ENCODE assay signal across 19 cellular contexts in the genomic region with DNA sequence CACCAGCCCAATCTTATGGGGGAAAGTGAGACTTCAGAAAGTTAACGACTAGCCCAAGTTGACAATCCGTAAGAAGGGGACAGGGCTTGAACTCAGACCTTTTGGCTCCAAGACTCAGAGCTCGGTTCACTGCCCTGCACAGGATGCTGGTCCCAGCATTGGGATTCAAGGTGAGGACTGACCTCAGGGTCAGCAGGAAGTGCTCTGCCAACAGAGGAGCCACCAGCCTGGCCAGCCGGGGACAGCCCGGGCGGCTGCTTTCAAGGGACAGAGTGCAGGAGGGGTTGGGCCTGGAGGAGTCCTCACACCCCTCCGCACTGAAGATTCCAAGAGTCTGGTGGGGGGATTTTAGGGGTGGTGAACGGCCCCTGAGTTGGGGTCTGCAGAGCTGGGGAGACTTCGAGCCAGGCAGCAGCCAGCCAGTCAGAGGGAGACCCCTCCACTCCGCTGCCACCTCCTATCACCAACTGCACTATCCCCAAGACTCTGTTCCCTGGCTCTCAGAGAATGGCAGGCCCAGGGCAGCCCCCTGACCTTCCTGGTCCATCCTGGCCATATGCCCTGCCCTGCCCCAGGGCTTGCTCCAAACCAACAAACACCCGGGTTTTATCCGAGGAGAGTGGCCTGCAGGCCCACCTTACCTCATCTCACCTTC. TPM values are rescaled to one million over a fixed set of nuclear protein-coding genes. Genes with fewer than 3 reads are reported as not detected.
DNase-seq lines count a peak whose midpoint lies in the region; ATAC-seq, FAIRE-seq and TF ChIP-seq lines count a peak whose summit lies in the region.
"Had no signal": no experiment of that assay in that cellular context is flagged by ENCODE, and none has a peak within 500 bp of the region (broad histone marks: within the 10 kb centered on the region; RNA-seq: fewer than 3 reads in every experiment).

No MANE protein-coding gene starts in this region.

- FAIRE-seq in H1 (lab: Jason Lieb, UNC): no peak
- no peak for FAIRE-seq in kidney (lab: Jason Lieb, UNC)
- FAIRE-seq: GM12891, GM18507 had no signal

- H2BK20ac ChIP-seq in H1 (ENCODE audit: low read length): no peak overlapping the region

- no peak overlapping the region for H3K18ac ChIP-seq in H1 (ENCODE audit: extremely low read depth, low read length)

- H4K5ac ChIP-seq in H1 (ENCODE audit: insufficient read length, low read depth, low read length): no peak overlapping the region

- H3K9ac ChIP-seq in H1 (replicated peaks in 1 of 4; ENCODE audit: extremely low read depth in 1 of 4, low read depth in 3 of 4, low read length in 3 of 4): no peak overlapping the region
- no peak overlapping the region for H3K9ac ChIP-seq in kidney (ENCODE audit: low read length in 2 of 2)
- H3K9ac ChIP-seq: GM23248 had no signal

- H4K91ac ChIP-seq in H1 (replicated peaks; ENCODE audit: insufficient read length, low read length): no peak overlapping the region

- no peak for TF ChIP-seq CTCF in VCaP (conservative IDR thresholded peaks at IDR 0.05)
- no peak for TF ChIP-seq CTCF in H1 (IDR thresholded peaks at IDR 0.05; ENCODE audit: control extremely low read depth in 1 of 3, insufficient read depth in 1 of 3, low read depth in 1 of 3, low read length in 3 of 3)
- TF ChIP-seq CTCF in upper lobe of right lung (IDR thresholded peaks at IDR 0.05): no peak
- no peak for TF ChIP-seq CTCF in kidney (IDR thresholded peaks at IDR 0.05; ENCODE audit: borderline replicate concordance, extremely low read depth, insufficient read depth)

- H3K27me3 ChIP-seq in H1 (replicated peaks in 1 of 4; ENCODE audit: control insufficient read depth in 3 of 4, extremely low read depth in 1 of 4, insufficient read depth in 3 of 4, low read length in 3 of 4) (no peaks in the 10 kb centered on the region), upper lobe of right lung (no peaks in the 10 kb centered on the region)

- no peak for TF ChIP-seq POLR2A in H1 (IDR thresholded peaks at IDR 0.05; ENCODE audit: control extremely low read depth in 1 of 2, low read depth in 2 of 2, low read length in 2 of 2)

- WGBS in H1 (ENCODE audit: extremely low coverage in 1 of 2, insufficient coverage in 1 of 2, insufficient read length in 1 of 2, insufficient replicate concordance in 2 of 2, low coverage in 1 of 2, low lambda C conversion rate in 2 of 2, missing lambda C conversion rate in 1 of 2), 2 experiments: 92% methylated on average over 12 of the region's 12 CpGs; no CpG with 5 or more reads in 1 of the 2 experiments

- H2AK5ac ChIP-seq in H1 (ENCODE audit: low read depth, low read length): no peak overlapping the region

- H3K56ac ChIP-seq in H1 (replicated peaks; ENCODE audit: insufficient read length, low read depth, low read length): no peak overlapping the region

- no peak overlapping the region for H2BK5ac ChIP-seq in H1 (ENCODE audit: low read depth, low read length)

- H3K27ac ChIP-seq in VCaP (peak overlapping the region; percentile 36; the same call in 1 of the 2 replicates), H1 (ENCODE audit: low read depth, low read length) (no peak overlapping the region), upper lobe of right lung (no peak overlapping the region), kidney (ENCODE audit: low read depth in 2 of 2, low read length in 2 of 2) (no peak overlapping the region)
- H3K27ac ChIP-seq: GM23248 had no signal

- intact Hi-C loops in upper lobe of right lung (cut with DNase I): no loop called here
- intact Hi-C loops in kidney (cut with DNase I): no loop called here

- H3K4me3 ChIP-seq in H1 (ENCODE audit: extremely low read depth in 1 of 4, insufficient read depth in 2 of 4, low read depth in 3 of 4, low read length in 4 of 4) (no peak overlapping the region), upper lobe of right lung (no peak overlapping the region), kidney (ENCODE audit: low read length in 2 of 2) (no peak overlapping the region)
- H3K4me3 ChIP-seq: GM23248, HAP-1 had no signal

- no peaks in the 10 kb centered on the region for H4K20me1 ChIP-seq in H1 (replicated peaks in 1 of 2; ENCODE audit: control insufficient read depth in 1 of 2, insufficient read depth in 2 of 2, low read length in 2 of 2)

- CTCF ChIA-PET in H1 (lab: Charles Lee; ENCODE audit: partially characterized antibody): interaction anchor here (0.8 to 13.1 kb wide), 8 partner anchors 8 to 123 kb away, joined by 3 to 276 read pairs (median 8); a partner anchor contains a TSS

- no peak overlapping the region for H2BK120ac ChIP-seq in H1 (replicated peaks; ENCODE audit: low read depth, low read length)

- POLR2A ChIA-PET in H1 (lab: Charles Lee; ENCODE audit: partially characterized antibody): no interaction called here

- no peak overlapping the region for H2BK12ac ChIP-seq in H1 (ENCODE audit: low read depth, low read length)

- H3K23ac ChIP-seq in H1 (ENCODE audit: insufficient read length): no peak overlapping the region

- H2BK15ac ChIP-seq in H1 (ENCODE audit: low read length): no peak overlapping the region

- H3K36me3 ChIP-seq in H1 (ENCODE audit: control insufficient read depth in 2 of 4, insufficient read depth in 4 of 4, low read length in 3 of 4): no peaks in the 10 kb centered on the region
- no peaks in the 10 kb centered on the region for H3K36me3 ChIP-seq in upper lobe of right lung
- no peaks in the 10 kb centered on the region for H3K36me3 ChIP-seq in kidney (ENCODE audit: control insufficient read depth in 1 of 2, insufficient read depth in 2 of 2, low read length in 2 of 2)
- H3K36me3 ChIP-seq: HAP-1 had no signal

- no peaks in the 10 kb centered on the region for H3K79me2 ChIP-seq in H1 (ENCODE audit: control insufficient read depth in 1 of 2, insufficient read depth in 2 of 2, low read length in 2 of 2)

- no peak for TF ChIP-seq EP300 in H1 (IDR thresholded peaks at IDR 0.05; ENCODE audit: borderline replicate concordance in 1 of 2, low read depth in 2 of 2, low read length in 2 of 2)

- no peak overlapping the region for H3K4me2 ChIP-seq in H1 (ENCODE audit: insufficient read depth in 1 of 2, low read depth in 2 of 2, low read length in 2 of 2)

- H3K4ac ChIP-seq in H1 (replicated peaks; ENCODE audit: insufficient read length, low read depth, low read length): no peak overlapping the region

- no peak for TF ChIP-seq RAD21 in H1 (IDR thresholded peaks at IDR 0.05 in 1 of 2, conservative IDR thresholded peaks at IDR 0.05 in 1 of 2; ENCODE audit: low read depth in 2 of 2, low read length in 2 of 2)

- peaks cover 0 to 3% (median 0%) of the 10 kb centered on the region in 4 experiments; a peak in 1 of 7 replicates for H3K4me1 ChIP-seq in H1 (replicated peaks in 1 of 4; ENCODE audit: control insufficient read depth in 3 of 4, insufficient read depth in 4 of 4, low read length in 3 of 4)
- H3K4me1 ChIP-seq in upper lobe of right lung: no peaks in the 10 kb centered on the region
- H3K4me1 ChIP-seq in kidney (ENCODE audit: control insufficient read depth in 1 of 2, insufficient read depth in 1 of 2, low read depth in 1 of 2, low read length in 2 of 2): no peaks in the 10 kb centered on the region
- H3K4me1 ChIP-seq: HAP-1 had no signal

- H2AFZ ChIP-seq in H1 (ENCODE audit: low read length): no peak overlapping the region
- H2AFZ ChIP-seq: GM23248 had no signal

- ATAC-seq in upper lobe of right lung (peak; percentile 10), GM21526 (IDR thresholded peaks at IDR 0.05; ENCODE audit: low FRiP score, unreplicated experiment) (no peak)

- no peaks in the 10 kb centered on the region for H3K23me2 ChIP-seq in H1 (ENCODE audit: low read depth, low read length)

- H3K9me3 ChIP-seq in H1 (ENCODE audit: insufficient read depth in 2 of 2, low read depth in 1 of 2, low read length in 1 of 2) (no peaks in the 10 kb centered on the region), upper lobe of right lung (no peaks in the 10 kb centered on the region), kidney (ENCODE audit: control insufficient read depth in 1 of 2, low read length in 2 of 2) (no peaks in the 10 kb centered on the region)
- H3K9me3 ChIP-seq: HAP-1 had no signal

- no peaks in the 10 kb centered on the region for H3K79me1 ChIP-seq in H1 (ENCODE audit: low read depth, low read length)

- no peak overlapping the region for H3K14ac ChIP-seq in H1 (ENCODE audit: insufficient read length)

- DNase-seq in H1 (ENCODE audit: low read depth in 1 of 2, low spot score in 2 of 2): no peak
- DNase-seq in mesenteric fat pad (ENCODE audit: low spot score): peak; percentile 80
- no peak for DNase-seq in upper lobe of right lung
- no peak for DNase-seq in NCI-H1436 (lab: John Stamatoyannopoulos, UW)
- DNase-seq in kidney: no peak
- DNase-seq: C1 segment of cervical spinal cord; Calu3; CD4-positive, alpha-beta memory T cell; COR-L47; DMS53; DMS79 treated with DMSO at 0.1 percent for 48 hours; GF-D8; GM23248; HFFc6 had no signal

- peak overlapping the region; percentile 30; the same call in 1 of the 2 replicates for H4K8ac ChIP-seq in H1 (ENCODE audit: extremely low read depth, insufficient read depth, low read length)

TF ChIP-seq in H1, 55 proteins besides CTCF, POLR2A, EP300 and RAD21:
- TF ChIP-seq KDM5A (IDR thresholded peaks at IDR 0.05; ENCODE audit: low read length) (no peak), JUN (IDR thresholded peaks at IDR 0.05; ENCODE audit: low read depth, low read length) (no peak), TCF12 (IDR thresholded peaks at IDR 0.05; ENCODE audit: low read depth, low read length) (no peak), ZNF274 (IDR thresholded peaks at IDR 0.05; ENCODE audit: borderline replicate concordance, extremely low read depth, low read length) (no peak), SUZ12 (IDR thresholded peaks at IDR 0.05; ENCODE audit: low read length) (no peak), SIN3A (conservative IDR thresholded peaks at IDR 0.05 in 1 of 2, IDR thresholded peaks at IDR 0.05 in 1 of 2; ENCODE audit: low read depth in 1 of 2, low read length in 2 of 2) (no peak), KDM1A (IDR thresholded peaks at IDR 0.05; ENCODE audit: borderline replicate concordance, low read length) (no peak), BCL11A (IDR thresholded peaks at IDR 0.05; ENCODE audit: low read depth in 2 of 2, low read length in 2 of 2) (no peak)
TF ChIP-seq in H1: peak in this region for 0.

RNA-seq across cellular contexts. Expression of a gene that starts 19.7 kb away (rescaled TPM):
- total RNA-seq in H1 (2021; fragmentation: NEBNext Ultra II Directional; extraction: Animal tissue kit (Norgen Biotek cat#: 25700)): 3.0 and 3.2 TPM in 2 replicates
- polyA plus RNA-seq in H1 (2011; rRNA removed) (2.4 and 2.9 TPM in 2 replicates), kidney (ENCODE audit: insufficient read depth, low read depth, low replicate concordance) (0.39 TPM)
- 2.7 TPM for polyA plus RNA-seq in H1 (2011; cell fraction: cytosol; rRNA removed)
- 5.3 TPM for polyA plus RNA-seq in H1 (2011; cell fraction: nucleus; rRNA removed)
- polyA plus RNA-seq in H1 (2012, experiment 1 of 2): 2.9 to 3.5 TPM (median 3.2 TPM) in 4 replicates
- polyA plus RNA-seq in H1 (2012, experiment 2 of 2): 0.66 TPM
- polyA plus RNA-seq in H1 (2013, experiment 1 of 2): 3.7 TPM
- polyA plus RNA-seq in H1 (2013, experiment 2 of 2): 3.8 TPM
- 1.2 and 2.1 TPM in 2 replicates for polyA minus RNA-seq in H1 (2011; rRNA and poly(A)+ RNA removed)
- polyA minus RNA-seq in H1 (2011; cell fraction: cytosol; rRNA and poly(A)+ RNA removed): 1.7 TPM
- polyA minus RNA-seq in H1 (2011; cell fraction: nucleus; rRNA and poly(A)+ RNA removed): 4.4 TPM
- total RNA-seq in mesenteric fat pad (not detected), upper lobe of right lung (not detected), kidney (0.98 TPM)
